8 cellular contexts compared by ENCODE assay signal in genomic region chr7:145876376-145876775, GRCh38.
"Had no signal": no experiment of that assay in that cellular context is flagged by ENCODE, and none has a peak within 500 bp of the region (broad histone marks: within the 10 kb centered on the region; RNA-seq: fewer than 3 reads in every experiment).

No MANE protein-coding gene starts in this region.

- FAIRE-seq: H1, H54, HTR-8/SVneo had no signal

- H3K4me3 ChIP-seq: GM23338 had no signal

- DNase-seq: H9, HCEC 1CT, IMR-90, KBM-7 had no signal

- ATAC-seq: GM23338 had no signal

- H3K4me2 ChIP-seq: GM23338 had no signal

- H2AFZ ChIP-seq: GM23338 had no signal
